1 cellular context compared by ENCODE assay signal in genomic region chr19:33286899-33287298, GRCh38.
TF ChIP-seq lines count a peak whose summit lies in the region.

No MANE protein-coding gene starts in this region.

TF ChIP-seq in HEK293, 187 proteins besides CTCF, POLR2A, EP300 and RAD21:
- TF ChIP-seq ZBTB49 (tag by site-specific recombination; IDR thresholded peaks at IDR 0.05; ENCODE audit: low read depth) = no peak
- no peak for TF ChIP-seq ZNF658 (tag by site-specific recombination; IDR thresholded peaks at IDR 0.05)
- no peak for TF ChIP-seq ZBTB11 (tag by site-specific recombination; conservative IDR thresholded peaks at IDR 0.05; ENCODE audit: low read depth)
- TF ChIP-seq ZIC2 (tag by site-specific recombination; IDR thresholded peaks at IDR 0.05) = 0 out of 2 replicates have a peak, but pooled peaks have one; percentile 2
